ENCODE assay signal across 9 cellular contexts in genomic region chr9:127158995-127159801, GRCh38. TPM values are rescaled to one million over a fixed set of nuclear protein-coding genes. Genes with fewer than 3 reads are reported as not detected.
DNase-seq lines count a peak whose midpoint lies in the region; ATAC-seq and TF ChIP-seq lines count a peak whose summit lies in the region.
"Had no signal": no experiment of that assay in that cellular context is flagged by ENCODE, and none has a peak within 500 bp of the region (broad histone marks: within the 10 kb centered on the region; RNA-seq: fewer than 3 reads in every experiment).

No MANE protein-coding gene starts in this region.

- DNase-seq in AG09319 (ENCODE audit: extremely low read depth, low read depth) (peak; percentile 59), MG63 (peak; percentile 81), dermis blood vessel endothelial cell (peak; percentile 52), midbrain (lab: John Stamatoyannopoulos, UW) (peak; percentile 53)
- DNase-seq in stimulated activated naive B cell treated with anti-CD40 and anti-IgM and Interleukin-4, amounts not matched to agents 10 μg/mL and 1 μg/mL and 100 μg/mL, for 72 hours, result no peak

- peaks cover 5% of the 10 kb centered on the region for H3K27me3 Mint-ChIP-seq in activated T-helper 17 cell treated with anti-CD3 and anti-CD28 coated beads, Interleukin-2, amount 50 U/mL, for 72 hours
- H3K27me3 Mint-ChIP-seq in stimulated activated naive B cell treated with anti-CD40 and anti-IgM and Interleukin-4, amounts not matched to agents 10 μg/mL and 1 μg/mL and 100 μg/mL, for 72 hours, result no peaks in the 10 kb centered on the region

- H3K4me1 Mint-ChIP-seq in activated T-helper 17 cell treated with anti-CD3 and anti-CD28 coated beads, Interleukin-2, amount 50 U/mL, for 72 hours, result peaks cover 30% of the 10 kb centered on the region
- peaks cover 25 to 28% of the 10 kb centered on the region in 2 donors for H3K4me1 Mint-ChIP-seq in stimulated activated naive B cell treated with anti-CD40 and anti-IgM and Interleukin-4, amounts not matched to agents 10 μg/mL and 1 μg/mL and 100 μg/mL, for 72 hours

- H3K4me3 ChIP-seq in MG63, result no peak overlapping the region

- no peaks in the 10 kb centered on the region for H3K9me3 ChIP-seq in MG63

- ATAC-seq in activated T-helper 17 cell treated with anti-CD3 and anti-CD28 coated beads, Interleukin-2, amount 50 U/mL, for 72 hours (replicated peaks), result no peak
- ATAC-seq in HG02870 (IDR thresholded peaks at IDR 0.05; ENCODE audit: unreplicated experiment), result no peak
- no peak for ATAC-seq in stimulated activated naive B cell treated with anti-CD40 and anti-IgM and Interleukin-4, amounts not matched to agents 10 μg/mL and 1 μg/mL and 100 μg/mL, for 72 hours (replicated peaks)
- ATAC-seq in GM21526 (IDR thresholded peaks at IDR 0.05; ENCODE audit: low FRiP score, unreplicated experiment), result no peak

- TF ChIP-seq CTCF in AG09319 (IDR thresholded peaks at IDR 0.05; ENCODE audit: low read depth, low read length), result peak; percentile 23

- H3K27ac Mint-ChIP-seq in activated T-helper 17 cell treated with anti-CD3 and anti-CD28 coated beads, Interleukin-2, amount 50 U/mL, for 72 hours, result no peak overlapping the region
- H3K27ac Mint-ChIP-seq in stimulated activated naive B cell treated with anti-CD40 and anti-IgM and Interleukin-4, amounts not matched to agents 10 μg/mL and 1 μg/mL and 100 μg/mL, for 72 hours, result no peak overlapping the region
- H3K27ac Mint-ChIP-seq: activated naive CD4-positive, alpha-beta T cell treated with anti-CD3 and anti-CD28 coated beads, Interleukin-2, amount 50 U/mL, for 72 hours had no signal

- no peak overlapping the region for H3K4me3 Mint-ChIP-seq in activated T-helper 17 cell treated with anti-CD3 and anti-CD28 coated beads, Interleukin-2, amount 50 U/mL, for 72 hours
- no peak overlapping the region for H3K4me3 Mint-ChIP-seq in stimulated activated naive B cell treated with anti-CD40 and anti-IgM and Interleukin-4, amounts not matched to agents 10 μg/mL and 1 μg/mL and 100 μg/mL, for 72 hours

- H3K9me3 Mint-ChIP-seq in activated T-helper 17 cell treated with anti-CD3 and anti-CD28 coated beads, Interleukin-2, amount 50 U/mL, for 72 hours, result no peaks in the 10 kb centered on the region
- H3K9me3 Mint-ChIP-seq in stimulated activated naive B cell treated with anti-CD40 and anti-IgM and Interleukin-4, amounts not matched to agents 10 μg/mL and 1 μg/mL and 100 μg/mL, for 72 hours, result no peaks in the 10 kb centered on the region
- H3K9me3 Mint-ChIP-seq: activated naive CD4-positive, alpha-beta T cell treated with anti-CD3 and anti-CD28 coated beads, Interleukin-2, amount 50 U/mL, for 72 hours had no signal

- H3K36me3 Mint-ChIP-seq in activated T-helper 17 cell treated with anti-CD3 and anti-CD28 coated beads, Interleukin-2, amount 50 U/mL, for 72 hours (ENCODE audit: low read depth), result no peaks in the 10 kb centered on the region
- no peaks in the 10 kb centered on the region for H3K36me3 Mint-ChIP-seq in stimulated activated naive B cell treated with anti-CD40 and anti-IgM and Interleukin-4, amounts not matched to agents 10 μg/mL and 1 μg/mL and 100 μg/mL, for 72 hours
- H3K36me3 Mint-ChIP-seq: activated naive CD4-positive, alpha-beta T cell treated with anti-CD3 and anti-CD28 coated beads, Interleukin-2, amount 50 U/mL, for 72 hours had no signal

- H3K27me3 ChIP-seq in MG63, result no peaks in the 10 kb centered on the region

- no peaks in the 10 kb centered on the region for H3K36me3 ChIP-seq in MG63

RNA-seq across cellular contexts. Expression of gene ANGPTL2, which starts 36.8 kb away (rescaled TPM):
- total RNA-seq in MG63 (2014; rRNA removed; shearing (Covaris generic); ENCODE audit: low replicate concordance), result 7.1 and 8.1 TPM in 2 replicates
- total RNA-seq in dermis blood vessel endothelial cell, result 12.3 and 14.9 TPM in 2 replicates
- total RNA-seq in activated T-helper 17 cell treated with anti-CD3 and anti-CD28 coated beads, Interleukin-2, amount 50 U/mL, for 72 hours, result not detected
- total RNA-seq: activated naive CD4-positive, alpha-beta T cell treated with anti-CD3 and anti-CD28 coated beads, Interleukin-2, amount 50 U/mL, for 72 hours had no signal
